Comparison of ENCODE assay signal across 8 cellular contexts in the genomic region with DNA sequence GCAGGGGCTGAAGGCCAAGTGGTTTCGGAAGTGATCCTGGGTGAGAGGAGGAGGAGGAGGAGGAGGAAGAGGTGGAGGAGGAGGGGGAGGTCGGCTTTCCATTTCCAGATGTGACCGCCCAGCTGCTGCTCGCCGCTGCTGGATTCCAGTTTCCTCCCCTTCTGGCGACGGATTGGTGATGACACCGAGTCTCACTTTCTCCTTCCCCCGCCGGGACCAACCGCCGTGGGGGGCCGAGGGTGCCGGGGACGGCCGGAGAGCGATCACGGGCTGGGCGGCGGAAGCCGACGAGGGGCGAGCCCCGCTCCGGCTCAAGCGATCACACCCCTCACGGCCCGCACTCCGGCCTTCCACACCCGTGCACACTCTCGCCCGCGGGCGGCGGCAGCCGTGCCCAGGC. TPM values are rescaled to one million over a fixed set of nuclear protein-coding genes. Genes with fewer than 3 reads are reported as not detected.
DNase-seq lines count a peak whose midpoint lies in the region; ATAC-seq, FAIRE-seq and TF ChIP-seq lines count a peak whose summit lies in the region.
"Not testable (repeated sequence)": the region's sequence is repeated elsewhere in the genome, so short reads cannot be mapped to it uniquely, and the experiment has no call there.

No MANE protein-coding gene starts in this region.

- ATAC-seq in body of pancreas: not testable (repeated sequence)

- WGBS in body of pancreas, 2 donors: 0% methylated on average over 1 to 9 of the region's 36 CpGs
- 0% methylated on average over 21 of the region's 36 CpGs; no CpG with 5 or more reads in 1 of the 2 experiments for WGBS in mesodermal cell (ENCODE audit: insufficient coverage in 2 of 2), 2 experiments

- not testable (repeated sequence) for H3K27me3 ChIP-seq in ACC112 (ENCODE audit: insufficient read depth, low read length); body of pancreas

- H2AFZ ChIP-seq in ACC112 (ENCODE audit: low read length, unreplicated experiment): not testable (repeated sequence)

- H3K27ac ChIP-seq in ACC112 (ENCODE audit: low read depth, low read length); mesodermal cell (ENCODE audit: low read depth, low read length, severe bottlenecking): not testable (repeated sequence)
- H3K27ac ChIP-seq in body of pancreas: peak overlapping the region; percentile 74 to 86 (median 80)

- not testable (repeated sequence) for H3K9me3 ChIP-seq in body of pancreas; mesodermal cell (ENCODE audit: control insufficient read depth, low read length)

- peak; percentile 29 to 68 (median 60) for TF ChIP-seq POLR2A in body of pancreas (IDR thresholded peaks at IDR 0.05)

- H3K36me3 ChIP-seq in ACC112 (ENCODE audit: insufficient read depth, low read length); body of pancreas (replicated peaks in 1 of 2; ENCODE audit: insufficient read depth in 1 of 2, low read depth in 2 of 2); mesodermal cell (ENCODE audit: control insufficient read depth, insufficient read depth, low read length): not testable (repeated sequence)

- intact Hi-C loops in body of pancreas (cut with DNase I): not testable (repeated sequence)

- peak in 1 of 7 experiments; percentile 3 for TF ChIP-seq CTCF in body of pancreas (IDR thresholded peaks at IDR 0.05)

- not testable (repeated sequence) for H3K4me1 ChIP-seq in ACC112 (ENCODE audit: control insufficient read depth, insufficient read depth, low read length, unreplicated experiment); body of pancreas; mesodermal cell (ENCODE audit: control insufficient read depth, insufficient read depth, low read length, poor library complexity, severe bottlenecking)

- H3K4me3 ChIP-seq in ACC112 (ENCODE audit: low read depth, low read length) (peak overlapping the region; percentile 77), body of pancreas (peak overlapping the region; percentile 25 to 41), mesodermal cell (ENCODE audit: extremely low read depth, insufficient read depth, low read length, poor library complexity, severe bottlenecking) (peak overlapping the region; percentile 39)

- H3K79me2 ChIP-seq in ACC112 (ENCODE audit: control insufficient read depth, insufficient read depth, low read length, unreplicated experiment): not testable (repeated sequence)

- DNase-seq in GM19240 (ENCODE audit: insufficient read length, low spot score): peak; percentile 4
- DNase-seq in NOMO-1 treated with DMSO at 0.1 percent for 48 hours (lab: John Stamatoyannopoulos, UW; ENCODE audit: unreplicated experiment): peak; percentile 10
- DNase-seq in activated CD4-positive, alpha-beta T cell treated with anti-CD3 and anti-CD28 coated beads, Interleukin-2, amount 50 U/mL, for 1 hour: peak; percentile 25
- peak; percentile 51 to 59 (median 56) for DNase-seq in body of pancreas
- peak; percentile 32 to 34 for DNase-seq in frontal cortex (ENCODE audit: low spot score in 2 of 2)
- peak; percentile 38 for DNase-seq in stimulated activated CD4-positive, alpha-beta T cell treated with anti-CD3 and anti-CD28 coated beads, Interleukin-12 subunit alpha, Interleukin-12 subunit beta, amount 100 ng/mL, for 4 hours

- not testable (repeated sequence) for FAIRE-seq in frontal cortex (lab: Jason Lieb, UNC)

RNA-seq across cellular contexts. Expression of a gene that starts 26.1 kb away (rescaled TPM):
- total RNA-seq in body of pancreas (not detected), frontal cortex (not detected)
- not detected for polyA plus RNA-seq in mesodermal cell (2013, experiment 1 of 2)
- polyA plus RNA-seq in mesodermal cell (2013, experiment 2 of 2): not detected

Comparison
In these comparisons a context has a peak if more than half of its experiments do, and no peak if none do; other contexts are left out.
1. DNase-seq: peak in every context shown above with its lines; median percentile 56 in body of pancreas; 38 in stimulated activated CD4-positive, alpha-beta T cell treated with anti-CD3 and anti-CD28 coated beads, Interleukin-12 subunit alpha, Interleukin-12 subunit beta, amount 100 ng/mL, for 4 hours; 33 in frontal cortex; 25 in activated CD4-positive, alpha-beta T cell treated with anti-CD3 and anti-CD28 coated beads, Interleukin-2, amount 50 U/mL, for 1 hour; 10 in NOMO-1 treated with DMSO at 0.1 percent for 48 hours; 4 in GM19240.